Comparison of ENCODE assay signal across 8 cellular contexts in the genomic region with DNA sequence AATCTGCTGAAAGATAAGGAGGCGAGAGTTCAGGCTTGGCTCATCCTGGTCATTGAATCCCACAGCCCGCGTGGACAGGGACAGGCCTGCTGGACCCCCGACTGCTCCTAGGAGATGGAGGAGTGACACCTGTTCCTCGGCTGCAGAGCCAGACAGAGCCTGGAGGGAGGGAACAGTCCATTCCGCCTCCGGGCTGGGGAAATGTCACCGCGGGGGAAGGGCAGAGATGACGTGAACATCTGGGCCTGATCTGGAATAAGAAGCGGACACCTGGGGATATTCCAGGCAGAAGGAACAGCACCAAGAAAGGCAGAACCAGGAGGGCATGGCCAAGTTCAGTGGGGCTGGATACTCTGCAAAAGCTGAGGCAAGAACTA. TPM values are rescaled to one million over a fixed set of nuclear protein-coding genes. Genes with fewer than 3 reads are reported as not detected.
A peak's percentile ranks its signal among the peaks of the same experiment; 100 is the strongest.
DNase-seq lines count a peak whose midpoint lies in the region; ATAC-seq and TF ChIP-seq lines count a peak whose summit lies in the region.

No MANE protein-coding gene starts in this region.

- TF ChIP-seq CTCF in breast epithelium (IDR thresholded peaks at IDR 0.05) (no peak), nephron (IDR thresholded peaks at IDR 0.05; ENCODE audit: unreplicated experiment in 3 of 3) (no peak), uterus (IDR thresholded peaks at IDR 0.05) (no peak)

- POLR2A ChIA-PET in CD4-positive, alpha-beta memory T cell (lab: Charles Lee; ENCODE audit: partially characterized antibody) = interaction anchor here (1.4 to 11.1 kb wide), 10 partner anchors 9 to 117 kb away, joined by 6 to 457 read pairs (median 28); a partner anchor contains a TSS

- DNase-seq in CD4-positive, alpha-beta memory T cell = no peak
- DNase-seq in Jurkat, Clone E6-1 (ENCODE audit: low read depth, low spot score) = no peak
- DNase-seq in breast epithelium (ENCODE audit: low spot score in 2 of 2) (no peak), NCI-H226 (no peak), uterus (no peak), posterior vena cava (ENCODE audit: low spot score) (no peak)

- no peak overlapping the region for H3K27ac ChIP-seq in CD4-positive, alpha-beta memory T cell (ENCODE audit: low read depth, low read length)
- H3K27ac ChIP-seq in breast epithelium (peak overlapping the region; percentile 99), uterus (peak overlapping the region in 1 of 2 donors; percentile 96)

- ATAC-seq in HG02610 (IDR thresholded peaks at IDR 0.05; ENCODE audit: unreplicated experiment) = no peak

- H3K27me3 Mint-ChIP-seq in CD4-positive, alpha-beta memory T cell = no peaks in the 10 kb centered on the region
- no peaks in the 10 kb centered on the region for H3K27me3 Mint-ChIP-seq in nephron (ENCODE audit: low read depth)

- peak overlapping the region; percentile 55 to 99 (median 76) for H3K4me3 Mint-ChIP-seq in CD4-positive, alpha-beta memory T cell
- H3K4me3 Mint-ChIP-seq in nephron = peak overlapping the region; percentile 86 to 94 (median 88)

- H3K4me3 ChIP-seq in CD4-positive, alpha-beta memory T cell (ENCODE audit: low read length in 2 of 2) = no peak overlapping the region
- peak overlapping the region; percentile 67 for H3K4me3 ChIP-seq in Jurkat, Clone E6-1 (ENCODE audit: low read length)
- peak overlapping the region in 2 of 3 donors; percentile 76 to 87 for H3K4me3 ChIP-seq in breast epithelium
- no peak overlapping the region for H3K4me3 ChIP-seq in uterus

- peaks cover 0 to 14% of the 10 kb centered on the region in 2 donors for H3K36me3 Mint-ChIP-seq in CD4-positive, alpha-beta memory T cell
- peaks cover 17% of the 10 kb centered on the region for H3K36me3 Mint-ChIP-seq in nephron (ENCODE audit: low read depth)

- CTCF ChIA-PET in CD4-positive, alpha-beta memory T cell (lab: Charles Lee; ENCODE audit: partially characterized antibody) = interaction anchor here (1.0 to 4.2 kb wide), 4 partner anchors 25 to 84 kb away, joined by 5 to 101 read pairs (median 24); a partner anchor contains a TSS

- peaks cover 53% of the 10 kb centered on the region for H3K4me1 ChIP-seq in CD4-positive, alpha-beta memory T cell (ENCODE audit: insufficient read depth, low read length)
- H3K4me1 ChIP-seq in breast epithelium (peaks cover 1 to 17% of the 10 kb centered on the region in 2 donors), uterus (no peaks in the 10 kb centered on the region)

- H3K36me3 ChIP-seq in CD4-positive, alpha-beta memory T cell (ENCODE audit: insufficient read depth, low read length) = no peaks in the 10 kb centered on the region
- H3K36me3 ChIP-seq in breast epithelium = peaks cover 5% of the 10 kb centered on the region
- H3K36me3 ChIP-seq in uterus = no peaks in the 10 kb centered on the region

- H3K27ac Mint-ChIP-seq in CD4-positive, alpha-beta memory T cell = peak overlapping the region in 5 of 7 donors; percentile 15 to 92 (median 62)
- H3K27ac Mint-ChIP-seq in nephron = peak overlapping the region; percentile 78 to 98 (median 97)

- no peaks in the 10 kb centered on the region for H3K9me3 ChIP-seq in CD4-positive, alpha-beta memory T cell (ENCODE audit: control insufficient read depth in 1 of 2, low read length in 2 of 2)
- H3K9me3 ChIP-seq in breast epithelium (no peaks in the 10 kb centered on the region), uterus (no peaks in the 10 kb centered on the region)

- TF ChIP-seq POLR2A in breast epithelium (IDR thresholded peaks at IDR 0.05) (no peak), uterus (IDR thresholded peaks at IDR 0.05) (no peak)

- intact Hi-C loops in CD4-positive, alpha-beta memory T cell (cut with micrococcal nuclease) = no loop called here
- intact Hi-C loops in breast epithelium (cut with DNase I; ENCODE audit: low total_unique reads) (no loop called here), uterus (cut with DNase I; ENCODE audit: low total_unique reads) (no loop called here), posterior vena cava (cut with DNase I) (no loop called here)

- no peaks in the 10 kb centered on the region for H3K9me3 Mint-ChIP-seq in CD4-positive, alpha-beta memory T cell
- H3K9me3 Mint-ChIP-seq in nephron = no peaks in the 10 kb centered on the region

- H3K4me1 Mint-ChIP-seq in CD4-positive, alpha-beta memory T cell = peaks cover 20 to 58% (median 41%) of the 10 kb centered on the region in 4 donors
- H3K4me1 Mint-ChIP-seq in nephron = peaks cover 29% of the 10 kb centered on the region

- no peaks in the 10 kb centered on the region for H3K27me3 ChIP-seq in CD4-positive, alpha-beta memory T cell (ENCODE audit: insufficient read depth, low read length)
- H3K27me3 ChIP-seq in breast epithelium (no peaks in the 10 kb centered on the region), uterus (no peaks in the 10 kb centered on the region)

RNA-seq across cellular contexts. Expression of a gene that starts 1.5 kb away (rescaled TPM):
- 10 to 100 TPM; 15.7 to 17.8 TPM for total RNA-seq in CD4-positive, alpha-beta memory T cell
- 1 to 10 TPM; 7.8 to 8.8 TPM for polyA plus RNA-seq in CD4-positive, alpha-beta memory T cell
- 3.7 TPM for polyA plus RNA-seq in Jurkat, Clone E6-1 (2012; ENCODE audit: insufficient read depth, insufficient read length)
- 10 to 100 TPM; 10.7 to 14.7 (median 13.2) TPM for total RNA-seq in breast epithelium
- total RNA-seq in uterus = 10 to 100 TPM in 2 of 4 donors, 1 to 10 TPM in 2; 3.8 to 16.1 (median 10.2) TPM
- 1 to 10 TPM; 9.6 to 9.8 TPM for total RNA-seq in posterior vena cava

RNA-seq across cellular contexts. Expression of a gene that starts 6.8 kb away (rescaled TPM):
- 1 to 10 TPM; 5.8 to 6.1 TPM for total RNA-seq in CD4-positive, alpha-beta memory T cell
- polyA plus RNA-seq in CD4-positive, alpha-beta memory T cell = 1 to 10 TPM in 1 of 2 donors, under 1 TPM in 1; 0.69 to 1.7 TPM
- 4.9 TPM for polyA plus RNA-seq in Jurkat, Clone E6-1 (2012; ENCODE audit: insufficient read depth, insufficient read length)
- total RNA-seq in breast epithelium (10 to 100 TPM; 23.3 to 33.2 (median 29.8) TPM), uterus (10 to 100 TPM in 3 of 4 donors, 1 to 10 TPM in 1; 8.8 to 41.3 (median 28.5) TPM), posterior vena cava (10 to 100 TPM; 21.9 to 27.3 TPM)

RNA-seq across cellular contexts. Expression of a gene that starts 25.0 kb away (rescaled TPM):
- total RNA-seq in CD4-positive, alpha-beta memory T cell = 10 to 100 TPM; 28.9 to 29.3 TPM
- polyA plus RNA-seq in CD4-positive, alpha-beta memory T cell = 1 to 10 TPM; 4.2 to 8.8 TPM
- polyA plus RNA-seq in Jurkat, Clone E6-1 (2012; ENCODE audit: insufficient read depth, insufficient read length) = 11.7 TPM
- total RNA-seq in breast epithelium = 1 to 10 TPM; 4.0 to 8.2 (median 7.5) TPM
- 10 to 100 TPM in 2 of 4 donors, 1 to 10 TPM in 2; 1.5 to 11.3 (median 7.3) TPM for total RNA-seq in uterus
- 1 to 10 TPM; 6.0 to 6.5 TPM for total RNA-seq in posterior vena cava

RNA-seq across cellular contexts. Expression of a gene that starts 38.4 kb away (rescaled TPM):
- total RNA-seq in CD4-positive, alpha-beta memory T cell = 10 to 100 TPM; 21.4 to 22.7 TPM
- polyA plus RNA-seq in CD4-positive, alpha-beta memory T cell = 10 to 100 TPM; 31.7 to 33.8 TPM
- 7.3 TPM for polyA plus RNA-seq in Jurkat, Clone E6-1 (2012; ENCODE audit: insufficient read depth, insufficient read length)
- total RNA-seq in breast epithelium (10 to 100 TPM; 17.4 to 18.4 (median 18.4) TPM), uterus (10 to 100 TPM in 3 of 4 donors, 1 to 10 TPM in 1; 9.6 to 27.1 (median 12.5) TPM), posterior vena cava (10 to 100 TPM in 1 of 2 donors, 1 to 10 TPM in 1; 8.8 to 10.8 TPM)

RNA-seq across cellular contexts. Expression of a gene that starts 52.4 kb away (rescaled TPM):
- 10 to 100 TPM; 33.4 to 34.2 TPM for total RNA-seq in CD4-positive, alpha-beta memory T cell
- polyA plus RNA-seq in CD4-positive, alpha-beta memory T cell = 1 to 10 TPM; 1.7 to 3.4 TPM
- polyA plus RNA-seq in Jurkat, Clone E6-1 (2012; ENCODE audit: insufficient read depth, insufficient read length) = 0.75 TPM
- total RNA-seq in breast epithelium (10 to 100 TPM in 2 of 3 donors, 1 to 10 TPM in 1; 6.7 to 14.4 (median 12.0) TPM), uterus (10 to 100 TPM in 2 of 4 donors, 1 to 10 TPM in 2; 6.8 to 37.4 (median 15.2) TPM), posterior vena cava (10 to 100 TPM; 10.2 to 10.5 TPM)

Comparison
In these comparisons a context has a peak if more than half of its experiments do, and no peak if none do; other contexts are left out.
1. H3K4me3 ChIP-seq: peak in Jurkat, Clone E6-1 (single experiment) and breast epithelium (2 of 3); none in CD4-positive, alpha-beta memory T cell (0 of 2) and uterus (0 of 2).